Comparison of ENCODE assay signal across 29 cellular contexts in the genomic region with DNA sequence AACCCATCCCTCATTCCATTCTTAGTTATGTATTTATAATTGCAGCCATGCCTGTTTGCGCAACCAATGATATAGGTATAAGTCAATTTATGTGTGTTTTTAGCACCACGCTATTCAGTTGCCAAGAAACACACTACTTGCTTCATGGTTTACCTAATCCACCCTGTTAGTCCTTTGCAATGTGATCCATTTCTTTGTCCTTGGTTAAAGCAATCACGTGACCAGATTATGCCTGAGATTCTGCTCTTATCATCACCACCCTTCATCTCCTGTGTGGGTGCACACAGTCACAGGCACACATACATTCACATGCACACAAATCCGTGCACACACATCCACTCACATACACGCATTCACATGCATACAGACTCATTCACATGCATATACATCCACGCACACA. TPM values are rescaled to one million over a fixed set of nuclear protein-coding genes. Genes with fewer than 3 reads are reported as not detected.
DNase-seq lines count a peak whose midpoint lies in the region; ATAC-seq, FAIRE-seq and TF ChIP-seq lines count a peak whose summit lies in the region.
"Had no signal": no experiment of that assay in that cellular context is flagged by ENCODE, and none has a peak within 500 bp of the region (broad histone marks: within the 10 kb centered on the region; RNA-seq: fewer than 3 reads in every experiment).

No MANE protein-coding gene starts in this region.

- H3K9me3 ChIP-seq in neural progenitor cell (ENCODE audit: low read depth): no peaks in the 10 kb centered on the region
- H3K9me3 ChIP-seq: right lobe of liver, thoracic aorta had no signal

- ATAC-seq in HG03442 (IDR thresholded peaks at IDR 0.05; ENCODE audit: unreplicated experiment) (no peak), GM18867 (IDR thresholded peaks at IDR 0.05; ENCODE audit: unreplicated experiment) (no peak)
- ATAC-seq: Panc1; right lobe of liver; stimulated activated naive CD8-positive, alpha-beta T cell treated with anti-CD3 and anti-CD28 coated beads, Interleukin-15, Interleukin-2, amounts not matched to agents 100 U/mL and 50 U/mL, for 24 hours had no signal

- H3K79me2 ChIP-seq in neural progenitor cell (ENCODE audit: low read depth): no peaks in the 10 kb centered on the region

- no peak overlapping the region for H3K27ac ChIP-seq in neural progenitor cell
- H3K27ac ChIP-seq: epithelial cell of prostate, right lobe of liver, thoracic aorta had no signal

- peaks cover 23% of the 10 kb centered on the region for H3K4me1 ChIP-seq in neural progenitor cell
- H3K4me1 ChIP-seq: right lobe of liver had no signal

- no peaks in the 10 kb centered on the region for H4K20me1 ChIP-seq in neural progenitor cell (ENCODE audit: low read depth)

- no peaks in the 10 kb centered on the region for H3K27me3 ChIP-seq in neural progenitor cell
- H3K27me3 ChIP-seq: right lobe of liver had no signal

- H3K9me3 Mint-ChIP-seq in neural progenitor cell: no peaks in the 10 kb centered on the region
- H3K9me3 Mint-ChIP-seq in activated CD4-positive, alpha-beta T cell treated with anti-CD3 and anti-CD28 coated beads, Interleukin-2, amount 10 ng/mL, durations not matched to agents 24 days and 14 days: no peaks in the 10 kb centered on the region
- H3K9me3 Mint-ChIP-seq: activated B cell treated with CpG ODN at 0.5 μM for 24 hours; activated CD4-positive, alpha-beta memory T cell treated with anti-CD3 and anti-CD28 coated beads, Interleukin-2, amount 10 ng/mL, durations not matched to agents 7 days and 5 days; activated naive CD8-positive, alpha-beta T cell treated with anti-CD3 and anti-CD28 coated beads, Interleukin-2, amount 10 ng/mL, durations not matched to agents 7 days and 5 days; CD14-positive monocyte; nephron progenitor cell had no signal

- no peak for TF ChIP-seq CTCF in neural progenitor cell (IDR thresholded peaks at IDR 0.05)

- intact Hi-C loops in activated CD4-positive, alpha-beta T cell treated with anti-CD3 and anti-CD28 coated beads, Interleukin-2, amount 10 ng/mL, durations not matched to agents 24 days and 14 days (cut with micrococcal nuclease): no loop called here

- FAIRE-seq in HTR-8/SVneo (lab: Jason Lieb, UNC): peak; percentile 91
- FAIRE-seq: D721Med had no signal

- H3K4me1 Mint-ChIP-seq in neural progenitor cell: peaks cover 13% of the 10 kb centered on the region
- H3K4me1 Mint-ChIP-seq in activated CD4-positive, alpha-beta T cell treated with anti-CD3 and anti-CD28 coated beads, Interleukin-2, amount 10 ng/mL, durations not matched to agents 24 days and 14 days: no peaks in the 10 kb centered on the region
- H3K4me1 Mint-ChIP-seq: activated B cell treated with CpG ODN at 0.5 μM for 24 hours; activated CD4-positive, alpha-beta memory T cell treated with anti-CD3 and anti-CD28 coated beads, Interleukin-2, amount 10 ng/mL, durations not matched to agents 7 days and 5 days; activated naive CD8-positive, alpha-beta T cell treated with anti-CD3 and anti-CD28 coated beads, Interleukin-2, amount 10 ng/mL, durations not matched to agents 7 days and 5 days; CD14-positive monocyte; nephron progenitor cell had no signal

- no peak overlapping the region for H3K4me3 ChIP-seq in neural progenitor cell
- H3K4me3 ChIP-seq: lung, right lobe of liver, thoracic aorta had no signal

- no peaks in the 10 kb centered on the region for H3K36me3 Mint-ChIP-seq in neural progenitor cell
- no peaks in the 10 kb centered on the region for H3K36me3 Mint-ChIP-seq in activated CD4-positive, alpha-beta T cell treated with anti-CD3 and anti-CD28 coated beads, Interleukin-2, amount 10 ng/mL, durations not matched to agents 24 days and 14 days (ENCODE audit: low read depth)
- H3K36me3 Mint-ChIP-seq: activated naive CD8-positive, alpha-beta T cell treated with anti-CD3 and anti-CD28 coated beads, Interleukin-2, amount 10 ng/mL, durations not matched to agents 7 days and 5 days; CD14-positive monocyte had no signal

- H3F3A ChIP-seq in neural progenitor cell (ENCODE audit: low read depth): no peaks in the 10 kb centered on the region

- peaks cover 5% of the 10 kb centered on the region for H3K27me3 Mint-ChIP-seq in neural progenitor cell (ENCODE audit: insufficient read depth, low read depth)
- peaks cover 9% of the 10 kb centered on the region for H3K27me3 Mint-ChIP-seq in activated CD4-positive, alpha-beta T cell treated with anti-CD3 and anti-CD28 coated beads, Interleukin-2, amount 10 ng/mL, durations not matched to agents 24 days and 14 days

- DNase-seq in HTR-8/SVneo (ENCODE audit: insufficient read length, low spot score) (no peak), NCI-H2029 treated with DMSO at 0.1 percent for 48 hours (lab: John Stamatoyannopoulos, UW) (peak; percentile 94), NCI-H748 (lab: John Stamatoyannopoulos, UW; ENCODE audit: unreplicated experiment) (peak; percentile 97), neural progenitor cell (ENCODE audit: low spot score) (no peak), occipital lobe (lab: John Stamatoyannopoulos, UW) (no peak)
- no peak for DNase-seq in activated CD4-positive, alpha-beta T cell treated with anti-CD3 and anti-CD28 coated beads, Interleukin-2, amount 10 ng/mL, durations not matched to agents 24 days and 14 days
- DNase-seq: activated B cell treated with CpG ODN at 0.5 μM for 24 hours; activated CD4-positive, alpha-beta memory T cell treated with anti-CD3 and anti-CD28 coated beads, Interleukin-2, amount 10 ng/mL, durations not matched to agents 7 days and 5 days; activated effector memory CD4-positive, alpha-beta T cell treated with Interleukin-2 at 50 U/mL for 16 hours; activated naive CD8-positive, alpha-beta T cell treated with anti-CD3 and anti-CD28 coated beads, Interleukin-2, amount 10 ng/mL, durations not matched to agents 7 days and 5 days; cerebellar nuclear complex; EL; KG1; kidney glomerular epithelial cell; nephron progenitor cell; NK-92 treated with Interleukin-12 subunit alpha and Interleukin-12 subunit beta, amount 100 ng/mL, for 24 hours; posterior cingulate gyrus; SHP77 treated with DMSO at 0.1 percent for 48 hours; stimulated activated naive CD8-positive, alpha-beta T cell treated with anti-CD3 and anti-CD28 coated beads, Interleukin-15, Interleukin-2, amounts not matched to agents 100 U/mL and 50 U/mL, for 24 hours; T1000 had no signal

- H3K27ac Mint-ChIP-seq in neural progenitor cell: no peak overlapping the region
- H3K27ac Mint-ChIP-seq in activated CD4-positive, alpha-beta T cell treated with anti-CD3 and anti-CD28 coated beads, Interleukin-2, amount 10 ng/mL, durations not matched to agents 24 days and 14 days: no peak overlapping the region
- H3K27ac Mint-ChIP-seq: activated B cell treated with CpG ODN at 0.5 μM for 24 hours; activated CD4-positive, alpha-beta memory T cell treated with anti-CD3 and anti-CD28 coated beads, Interleukin-2, amount 10 ng/mL, durations not matched to agents 7 days and 5 days; activated naive CD8-positive, alpha-beta T cell treated with anti-CD3 and anti-CD28 coated beads, Interleukin-2, amount 10 ng/mL, durations not matched to agents 7 days and 5 days; CD14-positive monocyte; nephron progenitor cell had no signal

- peak overlapping the region; percentile 21 for H3K4me2 ChIP-seq in neural progenitor cell

- no peak overlapping the region for H3K9ac ChIP-seq in neural progenitor cell

- no peak overlapping the region for H2AFZ ChIP-seq in neural progenitor cell (replicated peaks)

- H3K36me3 ChIP-seq in neural progenitor cell: no peaks in the 10 kb centered on the region
- H3K36me3 ChIP-seq: right lobe of liver, thoracic aorta had no signal

- no peak overlapping the region for H3K4me3 Mint-ChIP-seq in neural progenitor cell
- H3K4me3 Mint-ChIP-seq in activated CD4-positive, alpha-beta T cell treated with anti-CD3 and anti-CD28 coated beads, Interleukin-2, amount 10 ng/mL, durations not matched to agents 24 days and 14 days: no peak overlapping the region
- H3K4me3 Mint-ChIP-seq: activated B cell treated with CpG ODN at 0.5 μM for 24 hours; activated CD4-positive, alpha-beta memory T cell treated with anti-CD3 and anti-CD28 coated beads, Interleukin-2, amount 10 ng/mL, durations not matched to agents 7 days and 5 days; activated naive CD8-positive, alpha-beta T cell treated with anti-CD3 and anti-CD28 coated beads, Interleukin-2, amount 10 ng/mL, durations not matched to agents 7 days and 5 days; nephron progenitor cell had no signal

RNA-seq across cellular contexts. Expression of gene KCNA5, which starts 52.3 kb away (rescaled TPM):
- total RNA-seq in neural progenitor cell (ENCODE audit: low replicate concordance) (0.19 and 1.1 TPM in 2 replicates), occipital lobe (1.7 TPM)
- total RNA-seq in activated CD4-positive, alpha-beta T cell treated with anti-CD3 and anti-CD28 coated beads, Interleukin-2, amount 10 ng/mL, durations not matched to agents 24 days and 14 days: not detected in 2 replicates
- total RNA-seq: activated CD4-positive, alpha-beta memory T cell treated with anti-CD3 and anti-CD28 coated beads, Interleukin-2, amount 10 ng/mL, durations not matched to agents 7 days and 5 days; activated naive CD8-positive, alpha-beta T cell treated with anti-CD3 and anti-CD28 coated beads, Interleukin-2, amount 10 ng/mL, durations not matched to agents 7 days and 5 days had no signal

Comparison
In these comparisons a context has a peak if more than half of its experiments do, and no peak if none do; other contexts are left out.
1. DNase-seq: peak in NCI-H2029 treated with DMSO at 0.1 percent for 48 hours (single experiment) and NCI-H748 (single experiment); none in HTR-8/SVneo (single experiment), neural progenitor cell (single experiment), occipital lobe (single experiment) and activated CD4-positive, alpha-beta T cell treated with anti-CD3 and anti-CD28 coated beads, Interleukin-2, amount 10 ng/mL, durations not matched to agents 24 days and 14 days (single experiment).